Comparison of ENCODE assay signal across 1 cellular context in genomic region chr5:16889203-16889971, GRCh38.
TF ChIP-seq lines count a peak whose summit lies in the region.

No MANE protein-coding gene starts in this region.

TF ChIP-seq in HEK293, 187 proteins besides CTCF, POLR2A, EP300 and RAD21 (continued from another document and continues in another):
- TF ChIP-seq ZNF654 (tag by site-specific recombination; IDR thresholded peaks at IDR 0.05; ENCODE audit: low read depth): no peak
- TF ChIP-seq ZNF768 (tag by site-specific recombination; IDR thresholded peaks at IDR 0.05): no peak; the same call in 1 of the 2 replicates
- no peak for TF ChIP-seq ZNF140 (tag by site-specific recombination; IDR thresholded peaks at IDR 0.05)
- peak; percentile 76; the same call in 1 of the 2 replicates for TF ChIP-seq PATZ1 (tag by site-specific recombination; IDR thresholded peaks at IDR 0.05)
- no peak for TF ChIP-seq ZNF169 (tag by site-specific recombination; IDR thresholded peaks at IDR 0.05)
- peak; percentile 54; the same call in 1 of the 2 replicates for TF ChIP-seq ZBTB17 (tag by site-specific recombination; IDR thresholded peaks at IDR 0.05)
- TF ChIP-seq ZSCAN23 (tag by site-specific recombination; IDR thresholded peaks at IDR 0.05): peak; percentile 33
- no peak for TF ChIP-seq ZNF776 (tag by site-specific recombination; IDR thresholded peaks at IDR 0.05; ENCODE audit: borderline replicate concordance)
- peak; percentile 99 for TF ChIP-seq PRDM6 (tag by site-specific recombination; IDR thresholded peaks at IDR 0.05)
- no peak for TF ChIP-seq ZNF626 (tag by site-specific recombination; IDR thresholded peaks at IDR 0.05)
- peak; percentile 84 for TF ChIP-seq ZNF18 (tag by site-specific recombination; IDR thresholded peaks at IDR 0.05)
- peak; percentile 81 for TF ChIP-seq ZFHX2 (tag by site-specific recombination; conservative IDR thresholded peaks at IDR 0.05)
- no peak for TF ChIP-seq MEIS1 (CRISPR knock-in tag; IDR thresholded peaks at IDR 0.05; ENCODE audit: borderline replicate concordance)
- no peak; the same call in 1 of the 2 replicates for TF ChIP-seq ZSCAN16 (tag by site-specific recombination; IDR thresholded peaks at IDR 0.05)
- peak; percentile 91 for TF ChIP-seq ZBTB44 (tag by site-specific recombination; IDR thresholded peaks at IDR 0.05)
- no peak for TF ChIP-seq ZNF350 (tag by site-specific recombination; IDR thresholded peaks at IDR 0.05)
- no peak for TF ChIP-seq ZBTB26 (tag by site-specific recombination; optimal IDR thresholded peaks at IDR 0.05)
- no peak for TF ChIP-seq ZNF530 (tag by site-specific recombination; IDR thresholded peaks at IDR 0.05; ENCODE audit: low read depth)
- TF ChIP-seq ZNF23 (tag by site-specific recombination; IDR thresholded peaks at IDR 0.05; ENCODE audit: borderline replicate concordance): no peak
- peak; percentile 87; the same call in 1 of the 2 replicates for TF ChIP-seq GFI1B (tag by site-specific recombination; IDR thresholded peaks at IDR 0.05)
- TF ChIP-seq ZBTB11 (tag by site-specific recombination; conservative IDR thresholded peaks at IDR 0.05; ENCODE audit: low read depth): peak; percentile 12; the same call in 1 of the 2 replicates
- no peak for TF ChIP-seq ZNF571 (tag by site-specific recombination; IDR thresholded peaks at IDR 0.05)
- no peak for TF ChIP-seq ZNF555 (tag by site-specific recombination; conservative IDR thresholded peaks at IDR 0.05)
- TF ChIP-seq ZFP3 (tag by site-specific recombination; IDR thresholded peaks at IDR 0.05; ENCODE audit: low read depth): peak; percentile 6; the same call in 1 of the 2 replicates
- TF ChIP-seq ZBTB6 (tag by site-specific recombination; IDR thresholded peaks at IDR 0.05): no peak
- TF ChIP-seq ZNF394 (tag by site-specific recombination; IDR thresholded peaks at IDR 0.05; ENCODE audit: borderline replicate concordance): 0 out of 2 replicates have a peak, but pooled peaks have one; percentile 48
- TF ChIP-seq ZNF354C (tag by site-specific recombination; IDR thresholded peaks at IDR 0.05; ENCODE audit: borderline replicate concordance, low read depth): no peak
- TF ChIP-seq ZNF19 (tag by site-specific recombination; IDR thresholded peaks at IDR 0.05; ENCODE audit: low read depth): 0 out of 2 replicates have a peak, but pooled peaks have one; percentile 17
- TF ChIP-seq ZNF324 (tag by site-specific recombination; IDR thresholded peaks at IDR 0.05): peak; percentile 35; the same call in 1 of the 2 replicates
- TF ChIP-seq ZIC2 (tag by site-specific recombination; IDR thresholded peaks at IDR 0.05): peak; percentile 95
- no peak for TF ChIP-seq AEBP2 (tag by site-specific recombination; IDR thresholded peaks at IDR 0.05; ENCODE audit: borderline replicate concordance)
- peak; percentile 51 for TF ChIP-seq KLF1 (tag by site-specific recombination; IDR thresholded peaks at IDR 0.05)
- TF ChIP-seq MYNN (tag by site-specific recombination; IDR thresholded peaks at IDR 0.05; ENCODE audit: borderline replicate concordance): peak; percentile 75
- TF ChIP-seq ZBTB8A (tag by site-specific recombination; IDR thresholded peaks at IDR 0.05): peak; percentile 71
- no peak for TF ChIP-seq ZNF624 (tag by site-specific recombination; IDR thresholded peaks at IDR 0.05)
- no peak for TF ChIP-seq ZNF133 (tag by site-specific recombination; IDR thresholded peaks at IDR 0.05)
- TF ChIP-seq ZSCAN18 (tag by site-specific recombination; IDR thresholded peaks at IDR 0.05): no peak
- TF ChIP-seq ZNF404 (tag by site-specific recombination; IDR thresholded peaks at IDR 0.05): no peak
- TF ChIP-seq ZNF114 (tag by site-specific recombination; IDR thresholded peaks at IDR 0.05): no peak
- no peak for TF ChIP-seq ZNF211 (tag by site-specific recombination; IDR thresholded peaks at IDR 0.05; ENCODE audit: low read depth)
- TF ChIP-seq ZNF223 (tag by site-specific recombination; IDR thresholded peaks at IDR 0.05): no peak; the same call in 1 of the 2 replicates
- TF ChIP-seq ZNF302 (tag by site-specific recombination; IDR thresholded peaks at IDR 0.05; ENCODE audit: low read depth): 0 out of 2 replicates have a peak, but pooled peaks have one; percentile 10
- TF ChIP-seq ZNF664 (tag by site-specific recombination; IDR thresholded peaks at IDR 0.05): 0 out of 2 replicates have a peak, but pooled peaks have one; percentile 7
- peak; percentile 74; the same call in 1 of the 2 replicates for TF ChIP-seq YY1 (tag by site-specific recombination; IDR thresholded peaks at IDR 0.05)
- no peak for TF ChIP-seq ZSCAN5A (tag by site-specific recombination; IDR thresholded peaks at IDR 0.05)
- no peak; the same call in 1 of the 2 replicates for TF ChIP-seq ZNF76 (tag by site-specific recombination; IDR thresholded peaks at IDR 0.05; ENCODE audit: borderline replicate concordance, low read depth)
- no peak for TF ChIP-seq ZNF416 (tag by site-specific recombination; IDR thresholded peaks at IDR 0.05)
